1 cellular context compared by ENCODE assay signal in the genomic region with DNA sequence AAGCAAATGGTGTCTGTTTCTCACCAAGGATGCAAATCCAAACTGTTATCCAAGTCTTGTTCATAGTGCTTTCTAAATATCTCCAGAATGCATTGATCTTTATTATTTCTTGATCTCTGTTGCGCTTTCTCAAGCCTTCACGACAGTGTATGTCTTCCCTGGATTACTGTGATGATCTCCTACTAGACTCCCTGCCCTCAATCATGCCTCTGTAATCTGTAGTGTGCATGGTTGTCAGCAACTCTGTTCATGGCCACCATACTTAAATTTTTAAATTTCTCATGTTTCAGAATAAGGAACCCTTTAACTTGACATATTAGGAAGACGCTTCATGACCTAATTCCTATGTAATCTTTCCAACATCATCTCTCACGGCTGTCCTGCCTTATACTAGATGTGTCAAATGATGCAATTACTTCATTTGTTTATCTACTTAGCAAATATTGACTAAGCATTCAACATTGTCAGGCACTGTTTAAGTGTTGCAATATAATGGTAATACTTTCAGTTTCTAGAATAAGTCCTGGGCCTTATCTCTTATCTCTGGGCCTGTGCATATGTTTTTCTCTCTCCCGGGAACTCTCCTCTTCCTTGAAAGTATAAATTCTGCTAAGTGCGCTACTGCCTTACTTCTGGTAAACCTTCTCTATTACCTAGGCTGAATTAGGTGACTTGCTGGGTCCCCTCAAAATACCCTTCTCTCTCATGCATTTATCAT.
A peak's percentile ranks its signal among the peaks of the same experiment; 100 is the strongest.
TF ChIP-seq lines count a peak whose summit lies in the region.

No MANE protein-coding gene starts in this region.

TF ChIP-seq in K562, 482 proteins besides CTCF, POLR2A, EP300 and RAD21 (continued from another document and continues in another):
- peak; percentile 45; the same call in 1 of the 2 replicates for TF ChIP-seq MGA (IDR thresholded peaks at IDR 0.05)
- peak; percentile 63; the same call in 1 of the 2 replicates for TF ChIP-seq ZSCAN32 (CRISPR knock-in tag; IDR thresholded peaks at IDR 0.05)
- TF ChIP-seq TGIF2 (CRISPR knock-in tag; IDR thresholded peaks at IDR 0.05): no peak
- TF ChIP-seq, protein P1, sequence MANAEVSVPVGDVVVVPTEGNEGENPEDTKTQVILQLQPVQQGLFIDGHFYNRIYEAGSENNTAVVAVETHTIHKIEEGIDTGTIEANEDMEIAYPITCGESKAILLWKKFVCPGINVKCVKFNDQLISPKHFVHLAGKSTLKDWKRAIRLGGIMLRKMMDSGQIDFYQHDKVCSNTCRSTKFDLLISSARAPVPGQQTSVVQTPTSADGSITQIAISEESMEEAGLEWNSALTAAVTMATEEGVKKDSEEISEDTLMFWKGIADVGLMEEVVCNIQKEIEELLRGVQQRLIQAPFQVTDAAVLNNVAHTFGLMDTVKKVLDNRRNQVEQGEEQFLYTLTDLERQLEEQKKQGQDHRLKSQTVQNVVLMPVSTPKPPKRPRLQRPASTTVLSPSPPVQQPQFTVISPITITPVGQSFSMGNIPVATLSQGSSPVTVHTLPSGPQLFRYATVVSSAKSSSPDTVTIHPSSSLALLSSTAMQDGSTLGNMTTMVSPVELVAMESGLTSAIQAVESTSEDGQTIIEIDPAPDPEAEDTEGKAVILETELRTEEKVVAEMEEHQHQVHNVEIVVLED (CRISPR knock-in tag; IDR thresholded peaks at IDR 0.05): no peak; the same call in 1 of the 2 replicates
- TF ChIP-seq, protein P2, sequence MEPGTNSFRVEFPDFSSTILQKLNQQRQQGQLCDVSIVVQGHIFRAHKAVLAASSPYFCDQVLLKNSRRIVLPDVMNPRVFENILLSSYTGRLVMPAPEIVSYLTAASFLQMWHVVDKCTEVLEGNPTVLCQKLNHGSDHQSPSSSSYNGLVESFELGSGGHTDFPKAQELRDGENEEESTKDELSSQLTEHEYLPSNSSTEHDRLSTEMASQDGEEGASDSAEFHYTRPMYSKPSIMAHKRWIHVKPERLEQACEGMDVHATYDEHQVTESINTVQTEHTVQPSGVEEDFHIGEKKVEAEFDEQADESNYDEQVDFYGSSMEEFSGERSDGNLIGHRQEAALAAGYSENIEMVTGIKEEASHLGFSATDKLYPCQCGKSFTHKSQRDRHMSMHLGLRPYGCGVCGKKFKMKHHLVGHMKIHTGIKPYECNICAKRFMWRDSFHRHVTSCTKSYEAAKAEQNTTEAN (CRISPR knock-in tag; IDR thresholded peaks at IDR 0.05): no peak
- TF ChIP-seq PTBP1 (IDR thresholded peaks at IDR 0.05; ENCODE audit: low read depth, low read length): no peak
- no peak for TF ChIP-seq NFATC3 (IDR thresholded peaks at IDR 0.05)
- no peak for TF ChIP-seq NFE2L1 (tag; IDR thresholded peaks at IDR 0.05; ENCODE audit: borderline replicate concordance, low read depth)
- TF ChIP-seq ZNF324 (CRISPR knock-in tag; IDR thresholded peaks at IDR 0.05): no peak
- TF ChIP-seq COPS2 (conservative IDR thresholded peaks at IDR 0.05): no peak
- no peak for TF ChIP-seq KDM4B (IDR thresholded peaks at IDR 0.05; ENCODE audit: borderline replicate concordance in 2 of 2, low read depth in 1 of 2)
- no peak for TF ChIP-seq ZNF217 (CRISPR knock-in tag; IDR thresholded peaks at IDR 0.05)
- peak; percentile 79 for TF ChIP-seq MECOM (CRISPR knock-in tag; IDR thresholded peaks at IDR 0.05)
- no peak for TF ChIP-seq ZNF263 (CRISPR knock-in tag; IDR thresholded peaks at IDR 0.05; ENCODE audit: borderline replicate concordance)
- no peak for TF ChIP-seq YY1 (IDR thresholded peaks at IDR 0.05; ENCODE audit: borderline replicate concordance in 1 of 3, control insufficient read depth in 1 of 3, extremely low read depth in 1 of 3, insufficient read depth in 3 of 3, insufficient read length in 1 of 3, insufficient replicate concordance in 2 of 3, low read depth in 1 of 3, low read length in 2 of 3)
- TF ChIP-seq MED1 (CRISPR knock-in tag; IDR thresholded peaks at IDR 0.05; ENCODE audit: borderline replicate concordance): no peak
- TF ChIP-seq, protein P3, sequence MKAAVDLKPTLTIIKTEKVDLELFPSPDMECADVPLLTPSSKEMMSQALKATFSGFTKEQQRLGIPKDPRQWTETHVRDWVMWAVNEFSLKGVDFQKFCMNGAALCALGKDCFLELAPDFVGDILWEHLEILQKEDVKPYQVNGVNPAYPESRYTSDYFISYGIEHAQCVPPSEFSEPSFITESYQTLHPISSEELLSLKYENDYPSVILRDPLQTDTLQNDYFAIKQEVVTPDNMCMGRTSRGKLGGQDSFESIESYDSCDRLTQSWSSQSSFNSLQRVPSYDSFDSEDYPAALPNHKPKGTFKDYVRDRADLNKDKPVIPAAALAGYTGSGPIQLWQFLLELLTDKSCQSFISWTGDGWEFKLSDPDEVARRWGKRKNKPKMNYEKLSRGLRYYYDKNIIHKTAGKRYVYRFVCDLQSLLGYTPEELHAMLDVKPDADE (conservative IDR thresholded peaks at IDR 0.05; ENCODE audit: control insufficient read depth, low read depth, low read length): no peak
- peak; percentile 75; the same call in 1 of the 2 replicates for TF ChIP-seq BACH1 (tag; IDR thresholded peaks at IDR 0.05)
- TF ChIP-seq, protein P4, sequence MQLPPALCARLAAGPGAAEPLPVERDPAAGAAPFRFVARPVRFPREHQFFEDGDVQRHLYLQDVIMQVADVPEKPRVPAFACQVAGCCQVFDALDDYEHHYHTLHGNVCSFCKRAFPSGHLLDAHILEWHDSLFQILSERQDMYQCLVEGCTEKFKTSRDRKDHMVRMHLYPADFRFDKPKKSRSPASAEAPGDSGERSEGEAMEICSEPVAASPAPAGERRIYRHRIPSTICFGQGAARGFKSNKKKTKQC (CRISPR knock-in tag; IDR thresholded peaks at IDR 0.05): no peak
- peak in 1 of 2 experiments; percentile 51; a peak in 2 of 4 replicates for TF ChIP-seq MAZ (CRISPR knock-in tag; conservative IDR thresholded peaks at IDR 0.05 in 1 of 2, IDR thresholded peaks at IDR 0.05 in 1 of 2)
- TF ChIP-seq SNRNP70 (optimal IDR thresholded peaks at IDR 0.05; ENCODE audit: low read depth, low read length): no peak
- TF ChIP-seq PML (IDR thresholded peaks at IDR 0.05; ENCODE audit: low read length): no peak; the same call in 1 of the 2 replicates
- TF ChIP-seq ZNF589 (CRISPR knock-in tag; IDR thresholded peaks at IDR 0.05; ENCODE audit: low read depth): peak; percentile 40; the same call in 1 of the 2 replicates
- no peak for TF ChIP-seq ADNP (tag; IDR thresholded peaks at IDR 0.05)
- TF ChIP-seq ARID3B (CRISPR knock-in tag; IDR thresholded peaks at IDR 0.05; ENCODE audit: borderline replicate concordance): no peak
- no peak for TF ChIP-seq DACH1 (IDR thresholded peaks at IDR 0.05; ENCODE audit: partially characterized antibody)
- no peak for TF ChIP-seq BDP1 (IDR thresholded peaks at IDR 0.05; ENCODE audit: insufficient read depth, insufficient read length)
- no peak for TF ChIP-seq CREBBP (IDR thresholded peaks at IDR 0.05; ENCODE audit: low read depth, low read length)
- TF ChIP-seq TCF7 (IDR thresholded peaks at IDR 0.05; ENCODE audit: borderline replicate concordance): no peak
- TF ChIP-seq BRCA1 (IDR thresholded peaks at IDR 0.05): no peak
- no peak for TF ChIP-seq BRCA1 (CRISPR knock-in tag; IDR thresholded peaks at IDR 0.05)
- TF ChIP-seq AFF1 (IDR thresholded peaks at IDR 0.05; ENCODE audit: low read depth in 1 of 2, partially characterized antibody in 2 of 2): peak; percentile 26 to 97
- no peak for TF ChIP-seq U2AF1 (optimal IDR thresholded peaks at IDR 0.05; ENCODE audit: low read depth, low read length)
